8 cellular contexts compared by ENCODE assay signal in the genomic region with DNA sequence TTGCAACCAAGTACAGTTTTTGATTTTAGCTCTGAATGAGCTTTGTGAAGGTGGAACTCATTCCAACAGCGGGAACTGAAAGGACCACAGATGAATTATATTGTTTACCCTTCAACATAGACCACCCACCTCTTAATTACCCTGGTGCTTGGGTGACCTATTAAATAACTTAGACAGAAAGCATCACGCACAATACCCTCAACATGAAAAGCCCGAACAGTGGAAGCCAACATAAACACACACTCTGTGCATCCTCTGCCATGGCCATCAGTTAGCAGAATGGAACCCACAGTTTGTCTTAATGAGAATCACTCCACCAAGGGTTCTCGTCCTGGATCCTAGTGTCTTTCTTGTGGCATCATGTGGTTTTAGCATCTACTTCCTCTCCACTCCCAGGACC.
"Had no signal": no experiment of that assay in that cellular context is flagged by ENCODE, and none has a peak within 500 bp of the region (broad histone marks: within the 10 kb centered on the region; RNA-seq: fewer than 3 reads in every experiment).

No MANE protein-coding gene starts in this region.

- ATAC-seq: HepG2, K562 had no signal

- DNase-seq: IMR-90, KBM-7, KG1 had no signal

- H3K4me3 ChIP-seq: K562 had no signal

- FAIRE-seq: HepG2, HTR-8/SVneo, K562 had no signal

- H3K9ac ChIP-seq: KMS-11 had no signal

- H3K4me2 ChIP-seq: KMS-11 had no signal

- H3K27ac ChIP-seq: HL-60, KMS-11 had no signal
